13 cellular contexts compared by ENCODE assay signal in genomic region chr13:97262058-97262457, GRCh38. TPM values are rescaled to one million over a fixed set of nuclear protein-coding genes. Genes with fewer than 3 reads are reported as not detected.
A peak's percentile ranks its signal among the peaks of the same experiment; 100 is the strongest.
DNase-seq lines count a peak whose midpoint lies in the region; ATAC-seq and TF ChIP-seq lines count a peak whose summit lies in the region.
"Had no signal": no experiment of that assay in that cellular context is flagged by ENCODE, and none has a peak within 500 bp of the region (broad histone marks: within the 10 kb centered on the region; RNA-seq: fewer than 3 reads in every experiment).

No MANE protein-coding gene starts in this region.

- POLR2A ChIA-PET in activated CD4-positive, alpha-beta memory T cell treated with anti-CD3 and anti-CD28 coated beads for 36 hours (lab: Charles Lee) = interaction anchor here (1.4 kb wide), 1 partner anchor 38 kb away, joined by 3 read pairs; no protein-coding TSS in a partner anchor
- POLR2A ChIA-PET in activated CD4-positive, alpha-beta memory T cell treated with anti-CD3 and anti-CD28 coated beads, Interleukin-2, amount 10 ng/mL, durations not matched to agents 7 days and 5 days (lab: Charles Lee) = interaction anchor here (0.6 to 1.9 kb wide), 2 partner anchors 35 to 40 kb away, joined by 4 read pairs; partner anchors contain the start of gene MBNL2
- POLR2A ChIA-PET in activated CD8-positive, alpha-beta T cell treated with anti-CD3 and anti-CD28 coated beads for 36 hours (lab: Charles Lee) = interaction anchor here (0.6 to 1.4 kb wide), 2 partner anchors 37 to 38 kb away, joined by 4 to 5 read pairs; no protein-coding TSS in a partner anchor

- no peaks in the 10 kb centered on the region for H3K9me3 Mint-ChIP-seq in activated CD4-positive, alpha-beta memory T cell treated with anti-CD3 and anti-CD28 coated beads for 36 hours
- H3K9me3 Mint-ChIP-seq in activated CD4-positive, alpha-beta memory T cell treated with anti-CD3 and anti-CD28 coated beads, Interleukin-2, amount 10 ng/mL, durations not matched to agents 7 days and 5 days = no peaks in the 10 kb centered on the region
- H3K9me3 Mint-ChIP-seq in activated CD8-positive, alpha-beta T cell treated with anti-CD3 and anti-CD28 coated beads for 36 hours = no peaks in the 10 kb centered on the region
- H3K9me3 Mint-ChIP-seq in stimulated activated effector memory CD8-positive, alpha-beta T cell treated with anti-CD3 and anti-CD28 coated beads, Interleukin-12 subunit alpha, Interleukin-12 subunit beta, amount 100 ng/mL, for 72 hours = no peaks in the 10 kb centered on the region

- H3K27me3 Mint-ChIP-seq in activated CD4-positive, alpha-beta memory T cell treated with anti-CD3 and anti-CD28 coated beads for 36 hours = no peaks in the 10 kb centered on the region
- H3K27me3 Mint-ChIP-seq in activated CD4-positive, alpha-beta memory T cell treated with anti-CD3 and anti-CD28 coated beads, Interleukin-2, amount 10 ng/mL, durations not matched to agents 7 days and 5 days = no peaks in the 10 kb centered on the region
- no peaks in the 10 kb centered on the region for H3K27me3 Mint-ChIP-seq in activated CD8-positive, alpha-beta T cell treated with anti-CD3 and anti-CD28 coated beads for 36 hours
- H3K27me3 Mint-ChIP-seq: brain had no signal

- peak; percentile 32 for ATAC-seq in activated CD8-positive, alpha-beta T cell treated with anti-CD3 and anti-CD28 coated beads for 36 hours
- peak; percentile 5 for ATAC-seq in left ventricle myocardium superior
- peak; percentile 67 for ATAC-seq in stimulated activated effector memory CD8-positive, alpha-beta T cell treated with anti-CD3 and anti-CD28 coated beads, Interleukin-12 subunit alpha, Interleukin-12 subunit beta, amount 100 ng/mL, for 72 hours
- ATAC-seq in HG03159 (IDR thresholded peaks at IDR 0.05; ENCODE audit: unreplicated experiment) = no peak
- no peak for ATAC-seq in HG03097 (IDR thresholded peaks at IDR 0.05; ENCODE audit: low FRiP score, unreplicated experiment)

- TF ChIP-seq CTCF in activated CD8-positive, alpha-beta T cell treated with anti-CD3 and anti-CD28 coated beads for 36 hours (IDR thresholded peaks at IDR 0.05) = no peak

- H3K36me3 Mint-ChIP-seq in activated CD4-positive, alpha-beta memory T cell treated with anti-CD3 and anti-CD28 coated beads for 36 hours = peaks cover 4% of the 10 kb centered on the region
- peaks cover 10% of the 10 kb centered on the region for H3K36me3 Mint-ChIP-seq in activated CD4-positive, alpha-beta memory T cell treated with anti-CD3 and anti-CD28 coated beads, Interleukin-2, amount 10 ng/mL, durations not matched to agents 7 days and 5 days (ENCODE audit: low read depth)
- H3K36me3 Mint-ChIP-seq in activated CD8-positive, alpha-beta T cell treated with anti-CD3 and anti-CD28 coated beads for 36 hours (ENCODE audit: low read depth) = peaks cover 25% of the 10 kb centered on the region
- peaks cover 14% of the 10 kb centered on the region for H3K36me3 Mint-ChIP-seq in stimulated activated effector memory CD8-positive, alpha-beta T cell treated with anti-CD3 and anti-CD28 coated beads, Interleukin-12 subunit alpha, Interleukin-12 subunit beta, amount 100 ng/mL, for 72 hours

- H3K27ac Mint-ChIP-seq in activated CD4-positive, alpha-beta memory T cell treated with anti-CD3 and anti-CD28 coated beads for 36 hours = peak overlapping the region; percentile 3
- H3K27ac Mint-ChIP-seq in activated CD4-positive, alpha-beta memory T cell treated with anti-CD3 and anti-CD28 coated beads, Interleukin-2, amount 10 ng/mL, durations not matched to agents 7 days and 5 days = no peak overlapping the region
- peak overlapping the region; percentile 76 for H3K27ac Mint-ChIP-seq in activated CD8-positive, alpha-beta T cell treated with anti-CD3 and anti-CD28 coated beads for 36 hours
- peak overlapping the region; percentile 98 for H3K27ac Mint-ChIP-seq in stimulated activated effector memory CD8-positive, alpha-beta T cell treated with anti-CD3 and anti-CD28 coated beads, Interleukin-12 subunit alpha, Interleukin-12 subunit beta, amount 100 ng/mL, for 72 hours

- H3K4me1 Mint-ChIP-seq in activated CD4-positive, alpha-beta memory T cell treated with anti-CD3 and anti-CD28 coated beads for 36 hours (ENCODE audit: low read depth) = peaks cover 65% of the 10 kb centered on the region
- H3K4me1 Mint-ChIP-seq in activated CD4-positive, alpha-beta memory T cell treated with anti-CD3 and anti-CD28 coated beads, Interleukin-2, amount 10 ng/mL, durations not matched to agents 7 days and 5 days = peaks cover 64% of the 10 kb centered on the region
- H3K4me1 Mint-ChIP-seq in activated CD8-positive, alpha-beta T cell treated with anti-CD3 and anti-CD28 coated beads for 36 hours (ENCODE audit: low read depth) = peaks cover 68% of the 10 kb centered on the region
- peaks cover 66% of the 10 kb centered on the region for H3K4me1 Mint-ChIP-seq in stimulated activated effector memory CD8-positive, alpha-beta T cell treated with anti-CD3 and anti-CD28 coated beads, Interleukin-12 subunit alpha, Interleukin-12 subunit beta, amount 100 ng/mL, for 72 hours

- CTCF ChIA-PET in activated CD4-positive, alpha-beta memory T cell treated with anti-CD3 and anti-CD28 coated beads for 36 hours (lab: Charles Lee) = interaction anchor here (1.2 kb wide), 1 partner anchor 98 kb away, joined by 4 read pairs; no protein-coding TSS in a partner anchor
- CTCF ChIA-PET in activated CD4-positive, alpha-beta memory T cell treated with anti-CD3 and anti-CD28 coated beads, Interleukin-2, amount 10 ng/mL, durations not matched to agents 7 days and 5 days (lab: Charles Lee) = interaction anchor here (1.2 kb wide), 1 partner anchor 35 kb away, joined by 3 read pairs; no protein-coding TSS in a partner anchor
- CTCF ChIA-PET in activated CD8-positive, alpha-beta T cell treated with anti-CD3 and anti-CD28 coated beads for 36 hours (lab: Charles Lee) = no interaction called here

- peak; percentile 57 for DNase-seq in activated CD4-positive, alpha-beta memory T cell treated with anti-CD3 and anti-CD28 coated beads for 36 hours
- DNase-seq in activated CD4-positive, alpha-beta memory T cell treated with anti-CD3 and anti-CD28 coated beads, Interleukin-2, amount 10 ng/mL, durations not matched to agents 7 days and 5 days = no peak
- DNase-seq in activated CD8-positive, alpha-beta T cell treated with anti-CD3 and anti-CD28 coated beads for 36 hours = peak; percentile 49
- no peak for DNase-seq in left ventricle myocardium superior
- DNase-seq in stimulated activated effector memory CD8-positive, alpha-beta T cell treated with anti-CD3 and anti-CD28 coated beads, Interleukin-12 subunit alpha, Interleukin-12 subunit beta, amount 100 ng/mL, for 72 hours (ENCODE audit: low spot score in 2 of 2) = no peak
- no peak for DNase-seq in HT-29 (ENCODE audit: low spot score)
- DNase-seq: ACHN, EL, islet precursor cell, KG1 had no signal

- intact Hi-C loops in activated CD4-positive, alpha-beta memory T cell treated with anti-CD3 and anti-CD28 coated beads for 36 hours (cut with micrococcal nuclease) = no loop called here
- intact Hi-C loops in activated CD8-positive, alpha-beta T cell treated with anti-CD3 and anti-CD28 coated beads for 36 hours (cut with micrococcal nuclease) = no loop called here
- intact Hi-C loops in left ventricle myocardium superior (cut with micrococcal nuclease) = no loop called here

- H3K4me3 Mint-ChIP-seq in activated CD4-positive, alpha-beta memory T cell treated with anti-CD3 and anti-CD28 coated beads for 36 hours = no peak overlapping the region
- no peak overlapping the region for H3K4me3 Mint-ChIP-seq in activated CD4-positive, alpha-beta memory T cell treated with anti-CD3 and anti-CD28 coated beads, Interleukin-2, amount 10 ng/mL, durations not matched to agents 7 days and 5 days
- no peak overlapping the region for H3K4me3 Mint-ChIP-seq in activated CD8-positive, alpha-beta T cell treated with anti-CD3 and anti-CD28 coated beads for 36 hours
- peak overlapping the region; percentile 66 for H3K4me3 Mint-ChIP-seq in stimulated activated effector memory CD8-positive, alpha-beta T cell treated with anti-CD3 and anti-CD28 coated beads, Interleukin-12 subunit alpha, Interleukin-12 subunit beta, amount 100 ng/mL, for 72 hours
- H3K4me3 Mint-ChIP-seq: brain had no signal

RNA-seq across cellular contexts. Expression of gene MBNL2, which starts 39.9 kb away (rescaled TPM):
- 10 to 100 TPM; 23.4 to 24.6 TPM for total RNA-seq in activated CD4-positive, alpha-beta memory T cell treated with anti-CD3 and anti-CD28 coated beads for 36 hours
- total RNA-seq in activated CD4-positive, alpha-beta memory T cell treated with anti-CD3 and anti-CD28 coated beads, Interleukin-2, amount 10 ng/mL, durations not matched to agents 7 days and 5 days = 10 to 100 TPM; 18.0 to 18.8 TPM
- total RNA-seq in activated CD8-positive, alpha-beta T cell treated with anti-CD3 and anti-CD28 coated beads for 36 hours = 10 to 100 TPM; 15.8 to 16.1 TPM
- total RNA-seq in left ventricle myocardium superior = 66.7 TPM
- total RNA-seq in HT-29 (2014; rRNA removed; shearing (Covaris generic)) = 34.2 and 35.7 TPM in 2 replicates

Comparison
In these comparisons a context has a peak if more than half of its experiments do, and no peak if none do; other contexts are left out.
1. DNase-seq: peak in activated CD4-positive, alpha-beta memory T cell treated with anti-CD3 and anti-CD28 coated beads for 36 hours (single experiment) and activated CD8-positive, alpha-beta T cell treated with anti-CD3 and anti-CD28 coated beads for 36 hours (single experiment); none in activated CD4-positive, alpha-beta memory T cell treated with anti-CD3 and anti-CD28 coated beads, Interleukin-2, amount 10 ng/mL, durations not matched to agents 7 days and 5 days (single experiment), left ventricle myocardium superior (single experiment), stimulated activated effector memory CD8-positive, alpha-beta T cell treated with anti-CD3 and anti-CD28 coated beads, Interleukin-12 subunit alpha, Interleukin-12 subunit beta, amount 100 ng/mL, for 72 hours (0 of 2) and HT-29 (single experiment).
2. ATAC-seq: peak in activated CD8-positive, alpha-beta T cell treated with anti-CD3 and anti-CD28 coated beads for 36 hours (single experiment), left ventricle myocardium superior (single experiment) and stimulated activated effector memory CD8-positive, alpha-beta T cell treated with anti-CD3 and anti-CD28 coated beads, Interleukin-12 subunit alpha, Interleukin-12 subunit beta, amount 100 ng/mL, for 72 hours (single experiment); none in HG03159 (single experiment) and HG03097 (single experiment).